In the genomic region with DNA sequence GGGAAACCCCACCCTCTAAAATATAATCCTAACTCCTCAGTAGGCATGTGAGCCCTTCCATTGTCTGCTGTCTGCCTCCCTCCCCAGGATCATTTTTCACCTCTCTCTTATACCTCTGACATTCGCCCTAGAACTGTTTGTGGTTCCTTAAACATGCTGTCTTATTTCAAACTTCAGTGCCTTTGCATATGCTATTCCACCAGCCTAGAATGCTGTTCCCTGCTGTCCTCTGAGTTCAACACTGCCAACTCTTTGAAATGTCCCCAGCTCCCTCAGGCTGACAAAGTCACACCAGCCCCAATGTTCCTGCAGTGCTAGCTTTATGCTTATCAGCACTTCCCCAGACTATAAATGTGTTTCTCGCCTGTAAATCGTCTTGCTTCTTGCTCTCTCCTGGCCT, we compare ENCODE assay signal across 19 cellular contexts.
DNase-seq lines count a peak whose midpoint lies in the region; ATAC-seq and TF ChIP-seq lines count a peak whose summit lies in the region.
"Had no signal": no experiment of that assay in that cellular context is flagged by ENCODE, and none has a peak within 500 bp of the region (broad histone marks: within the 10 kb centered on the region; RNA-seq: fewer than 3 reads in every experiment).

No MANE protein-coding gene starts in this region.

- H3K4me3 ChIP-seq in CD8-positive, alpha-beta memory T cell (ENCODE audit: low read length) = no peak overlapping the region
- H3K4me3 ChIP-seq: PC-9, SJSA1 had no signal

- no peaks in the 10 kb centered on the region for H3K9me3 ChIP-seq in CD8-positive, alpha-beta memory T cell (ENCODE audit: low read length)
- H3K9me3 ChIP-seq: SJSA1 had no signal

- H3K4me1 Mint-ChIP-seq in activated CD8-positive, alpha-beta T cell treated with anti-CD3 and anti-CD28 coated beads, Interleukin-2, amount 10 ng/mL, durations not matched to agents 7 days and 5 days (ENCODE audit: low read depth) = peaks cover 62% of the 10 kb centered on the region
- peaks cover 53% of the 10 kb centered on the region for H3K4me1 Mint-ChIP-seq in activated CD8-positive, alpha-beta T cell treated with anti-CD3 and anti-CD28 coated beads for 36 hours (ENCODE audit: low read depth)
- peaks cover 55 to 58% (median 55%) of the 10 kb centered on the region in 3 donors for H3K4me1 Mint-ChIP-seq in CD8-positive, alpha-beta memory T cell
- peaks cover 78% of the 10 kb centered on the region for H3K4me1 Mint-ChIP-seq in activated T-helper 1 cell treated with anti-CD3 and anti-CD28 coated beads, Interleukin-12 subunit alpha, Interleukin-12 subunit beta, Interleukin-2, Interleukin-4 antibody, amounts not matched to agents 30 ng/mL and 10 ng/mL and 1 ng/mL, durations not matched to agents 14 hours and 24 hours and 36 hours (ENCODE audit: low read depth)
- H3K4me1 Mint-ChIP-seq in natural killer cell treated with Interleukin-12 subunit alpha and Interleukin-12 subunit beta and Interleukin-15 and Interleukin-18, amount 100 ng/mL, for 72 hours (ENCODE audit: low read depth in 2 of 2) = peaks cover 45 to 47% of the 10 kb centered on the region in 2 donors

- ATAC-seq in activated CD8-positive, alpha-beta T cell treated with anti-CD3 and anti-CD28 coated beads, Interleukin-2, amount 10 ng/mL, durations not matched to agents 7 days and 5 days = no peak
- ATAC-seq in activated CD8-positive, alpha-beta T cell treated with anti-CD3 and anti-CD28 coated beads for 36 hours = no peak
- no peak for ATAC-seq in natural killer cell treated with Interleukin-12 subunit alpha and Interleukin-12 subunit beta and Interleukin-15 and Interleukin-18, amount 100 ng/mL, for 72 hours
- no peak for ATAC-seq in HG02938 (IDR thresholded peaks at IDR 0.05; ENCODE audit: unreplicated experiment)

- no peak overlapping the region for H3K4me3 Mint-ChIP-seq in activated CD8-positive, alpha-beta T cell treated with anti-CD3 and anti-CD28 coated beads, Interleukin-2, amount 10 ng/mL, durations not matched to agents 7 days and 5 days
- H3K4me3 Mint-ChIP-seq in activated CD8-positive, alpha-beta T cell treated with anti-CD3 and anti-CD28 coated beads for 36 hours = no peak overlapping the region
- peak overlapping the region in 2 of 7 donors; percentile 15 to 32 for H3K4me3 Mint-ChIP-seq in CD8-positive, alpha-beta memory T cell
- H3K4me3 Mint-ChIP-seq in activated T-helper 1 cell treated with anti-CD3 and anti-CD28 coated beads, Interleukin-12 subunit alpha, Interleukin-12 subunit beta, Interleukin-2, Interleukin-4 antibody, amounts not matched to agents 30 ng/mL and 10 ng/mL and 1 ng/mL, durations not matched to agents 14 hours and 24 hours and 36 hours = peak overlapping the region; percentile 43
- H3K4me3 Mint-ChIP-seq in natural killer cell treated with Interleukin-12 subunit alpha and Interleukin-12 subunit beta and Interleukin-15 and Interleukin-18, amount 100 ng/mL, for 72 hours = no peak overlapping the region
- H3K4me3 Mint-ChIP-seq: H9 had no signal

- peaks cover 11% of the 10 kb centered on the region for H3K36me3 Mint-ChIP-seq in activated CD8-positive, alpha-beta T cell treated with anti-CD3 and anti-CD28 coated beads, Interleukin-2, amount 10 ng/mL, durations not matched to agents 7 days and 5 days (ENCODE audit: low read depth)
- H3K36me3 Mint-ChIP-seq in activated CD8-positive, alpha-beta T cell treated with anti-CD3 and anti-CD28 coated beads for 36 hours (ENCODE audit: low read depth) = peaks cover 5% of the 10 kb centered on the region
- peaks cover 0 to 5% (median 0%) of the 10 kb centered on the region in 3 donors for H3K36me3 Mint-ChIP-seq in CD8-positive, alpha-beta memory T cell
- peaks cover 22% of the 10 kb centered on the region for H3K36me3 Mint-ChIP-seq in activated T-helper 1 cell treated with anti-CD3 and anti-CD28 coated beads, Interleukin-12 subunit alpha, Interleukin-12 subunit beta, Interleukin-2, Interleukin-4 antibody, amounts not matched to agents 30 ng/mL and 10 ng/mL and 1 ng/mL, durations not matched to agents 14 hours and 24 hours and 36 hours (ENCODE audit: low read depth)
- no peaks in the 10 kb centered on the region for H3K36me3 Mint-ChIP-seq in natural killer cell treated with Interleukin-12 subunit alpha and Interleukin-12 subunit beta and Interleukin-15 and Interleukin-18, amount 100 ng/mL, for 72 hours

- no peaks in the 10 kb centered on the region for H3K36me3 ChIP-seq in CD8-positive, alpha-beta memory T cell (ENCODE audit: insufficient read depth, low read length)
- H3K36me3 ChIP-seq: SJSA1 had no signal

- no peak overlapping the region for H3K27ac ChIP-seq in CD8-positive, alpha-beta memory T cell (ENCODE audit: low read depth, low read length)
- H3K27ac ChIP-seq: C4-2B, PC-9, SJSA1 had no signal

- TF ChIP-seq CTCF in activated CD8-positive, alpha-beta T cell treated with anti-CD3 and anti-CD28 coated beads for 36 hours (IDR thresholded peaks at IDR 0.05) = no peak

- H3K27ac Mint-ChIP-seq in activated CD8-positive, alpha-beta T cell treated with anti-CD3 and anti-CD28 coated beads, Interleukin-2, amount 10 ng/mL, durations not matched to agents 7 days and 5 days = peak overlapping the region; percentile 48
- no peak overlapping the region for H3K27ac Mint-ChIP-seq in activated CD8-positive, alpha-beta T cell treated with anti-CD3 and anti-CD28 coated beads for 36 hours
- H3K27ac Mint-ChIP-seq in CD8-positive, alpha-beta memory T cell = peak overlapping the region in 7 of 8 donors; percentile 58 to 93 (median 86)
- peak overlapping the region; percentile 55 for H3K27ac Mint-ChIP-seq in activated T-helper 1 cell treated with anti-CD3 and anti-CD28 coated beads, Interleukin-12 subunit alpha, Interleukin-12 subunit beta, Interleukin-2, Interleukin-4 antibody, amounts not matched to agents 30 ng/mL and 10 ng/mL and 1 ng/mL, durations not matched to agents 14 hours and 24 hours and 36 hours
- H3K27ac Mint-ChIP-seq in natural killer cell treated with Interleukin-12 subunit alpha and Interleukin-12 subunit beta and Interleukin-15 and Interleukin-18, amount 100 ng/mL, for 72 hours = peak overlapping the region; percentile 38 to 79
- H3K27ac Mint-ChIP-seq: H9 had no signal

- no peaks in the 10 kb centered on the region for H3K27me3 Mint-ChIP-seq in activated CD8-positive, alpha-beta T cell treated with anti-CD3 and anti-CD28 coated beads, Interleukin-2, amount 10 ng/mL, durations not matched to agents 7 days and 5 days (ENCODE audit: low read depth)
- no peaks in the 10 kb centered on the region for H3K27me3 Mint-ChIP-seq in activated CD8-positive, alpha-beta T cell treated with anti-CD3 and anti-CD28 coated beads for 36 hours
- no peaks in the 10 kb centered on the region for H3K27me3 Mint-ChIP-seq in CD8-positive, alpha-beta memory T cell
- H3K27me3 Mint-ChIP-seq in activated T-helper 1 cell treated with anti-CD3 and anti-CD28 coated beads, Interleukin-12 subunit alpha, Interleukin-12 subunit beta, Interleukin-2, Interleukin-4 antibody, amounts not matched to agents 30 ng/mL and 10 ng/mL and 1 ng/mL, durations not matched to agents 14 hours and 24 hours and 36 hours (ENCODE audit: insufficient read depth) = no peaks in the 10 kb centered on the region
- H3K27me3 Mint-ChIP-seq in natural killer cell treated with Interleukin-12 subunit alpha and Interleukin-12 subunit beta and Interleukin-15 and Interleukin-18, amount 100 ng/mL, for 72 hours = no peaks in the 10 kb centered on the region

- POLR2A ChIA-PET in activated CD8-positive, alpha-beta T cell treated with anti-CD3 and anti-CD28 coated beads, Interleukin-2, amount 10 ng/mL, durations not matched to agents 7 days and 5 days (lab: Charles Lee) = interaction anchor here (0.6 kb wide), 1 partner anchor 149 kb away, joined by 3 read pairs; no protein-coding TSS in a partner anchor
- POLR2A ChIA-PET in activated CD8-positive, alpha-beta T cell treated with anti-CD3 and anti-CD28 coated beads for 36 hours (lab: Charles Lee) = interaction anchor here (1.5 to 3.0 kb wide), 3 partner anchors 10 to 12 kb away, joined by 4 to 8 read pairs (median 6); no protein-coding TSS in a partner anchor
- POLR2A ChIA-PET in CD8-positive, alpha-beta memory T cell (lab: Charles Lee) = no interaction called here

- no peaks in the 10 kb centered on the region for H3K9me3 Mint-ChIP-seq in activated CD8-positive, alpha-beta T cell treated with anti-CD3 and anti-CD28 coated beads, Interleukin-2, amount 10 ng/mL, durations not matched to agents 7 days and 5 days (ENCODE audit: insufficient read depth)
- H3K9me3 Mint-ChIP-seq in activated CD8-positive, alpha-beta T cell treated with anti-CD3 and anti-CD28 coated beads for 36 hours = peaks cover 3% of the 10 kb centered on the region
- no peaks in the 10 kb centered on the region for H3K9me3 Mint-ChIP-seq in CD8-positive, alpha-beta memory T cell
- H3K9me3 Mint-ChIP-seq in activated T-helper 1 cell treated with anti-CD3 and anti-CD28 coated beads, Interleukin-12 subunit alpha, Interleukin-12 subunit beta, Interleukin-2, Interleukin-4 antibody, amounts not matched to agents 30 ng/mL and 10 ng/mL and 1 ng/mL, durations not matched to agents 14 hours and 24 hours and 36 hours = peaks cover 8% of the 10 kb centered on the region
- no peaks in the 10 kb centered on the region for H3K9me3 Mint-ChIP-seq in natural killer cell treated with Interleukin-12 subunit alpha and Interleukin-12 subunit beta and Interleukin-15 and Interleukin-18, amount 100 ng/mL, for 72 hours
- H3K9me3 Mint-ChIP-seq: H9 had no signal

- CTCF ChIA-PET in activated CD8-positive, alpha-beta T cell treated with anti-CD3 and anti-CD28 coated beads, Interleukin-2, amount 10 ng/mL, durations not matched to agents 7 days and 5 days (lab: Charles Lee) = interaction anchor here (2.8 kb wide), 1 partner anchor 7 kb away, joined by 12 read pairs; no protein-coding TSS in a partner anchor
- CTCF ChIA-PET in activated CD8-positive, alpha-beta T cell treated with anti-CD3 and anti-CD28 coated beads for 36 hours (lab: Charles Lee) = no interaction called here
- CTCF ChIA-PET in CD8-positive, alpha-beta memory T cell (lab: Charles Lee) = no interaction called here

- H3K27me3 ChIP-seq in CD8-positive, alpha-beta memory T cell (ENCODE audit: insufficient read depth, low read length, poor library complexity, severe bottlenecking) = no peaks in the 10 kb centered on the region
- H3K27me3 ChIP-seq: SJSA1 had no signal

- no peak for DNase-seq in activated CD8-positive, alpha-beta T cell treated with anti-CD3 and anti-CD28 coated beads, Interleukin-2, amount 10 ng/mL, durations not matched to agents 7 days and 5 days
- DNase-seq in activated CD8-positive, alpha-beta T cell treated with anti-CD3 and anti-CD28 coated beads for 36 hours = no peak
- no peak for DNase-seq in CD8-positive, alpha-beta memory T cell
- DNase-seq in activated T-helper 1 cell treated with anti-CD3 and anti-CD28 coated beads, Interleukin-12 subunit alpha, Interleukin-12 subunit beta, Interleukin-2, Interleukin-4 antibody, amounts not matched to agents 30 ng/mL and 10 ng/mL and 1 ng/mL, durations not matched to agents 14 hours and 24 hours and 36 hours (ENCODE audit: low spot score) = no peak
- DNase-seq in natural killer cell treated with Interleukin-12 subunit alpha and Interleukin-12 subunit beta and Interleukin-15 and Interleukin-18, amount 100 ng/mL, for 72 hours (ENCODE audit: low spot score) = no peak
- DNase-seq in AG08396 (ENCODE audit: low spot score) (no peak), posterior vena cava (ENCODE audit: low spot score) (no peak)
- DNase-seq: Calu3, DMS53, H9, KBM-7, NCI-H1417 treated with DMSO at 0.1 percent for 48 hours, NCI-H2081 treated with DMSO at 0.1 percent for 48 hours, NCI-H510A, NCI-H774, PC-9 had no signal

- intact Hi-C loops in activated CD8-positive, alpha-beta T cell treated with anti-CD3 and anti-CD28 coated beads for 36 hours (cut with micrococcal nuclease) = no loop called here
- intact Hi-C loops in activated T-helper 1 cell treated with anti-CD3 and anti-CD28 coated beads, Interleukin-12 subunit alpha, Interleukin-12 subunit beta, Interleukin-2, Interleukin-4 antibody, amounts not matched to agents 30 ng/mL and 10 ng/mL and 1 ng/mL, durations not matched to agents 14 hours and 24 hours and 36 hours (cut with micrococcal nuclease) = loop anchor here (1.0 kb wide), 1 partner anchor 8 kb away; no protein-coding TSS in a partner anchor
- intact Hi-C loops in posterior vena cava (cut with DNase I) = no loop called here

- peaks cover 51% of the 10 kb centered on the region for H3K4me1 ChIP-seq in CD8-positive, alpha-beta memory T cell (ENCODE audit: insufficient read depth, low read length)
- H3K4me1 ChIP-seq: SJSA1 had no signal
